ENCODE assay signal across 24 cellular contexts in the genomic region with DNA sequence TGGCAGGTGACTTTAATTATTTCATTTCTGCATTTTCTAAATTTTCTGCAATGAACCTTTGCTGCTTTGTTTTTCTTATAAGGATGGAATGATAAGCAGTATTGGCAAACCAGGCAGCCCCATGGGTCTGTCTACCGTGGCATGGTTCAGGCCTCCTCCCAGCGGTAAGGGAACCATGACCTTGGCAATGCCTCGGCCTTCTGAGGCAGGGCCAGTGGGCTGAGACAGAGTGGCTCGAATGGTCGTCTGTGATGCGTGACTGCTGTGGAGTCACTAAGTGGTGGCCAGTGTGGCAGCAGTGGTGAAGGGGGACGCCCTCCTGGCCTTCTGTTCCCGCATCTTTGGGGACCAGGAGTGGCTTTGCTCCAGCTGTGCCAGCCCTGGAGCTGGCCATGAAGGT.
"Had no signal": no experiment of that assay in that cellular context is flagged by ENCODE, and none has a peak within 500 bp of the region (broad histone marks: within the 10 kb centered on the region; RNA-seq: fewer than 3 reads in every experiment).

No MANE protein-coding gene starts in this region.

- H3K27me3 ChIP-seq: adrenal gland, ascending aorta, breast epithelium, cardiac muscle cell, dorsolateral prefrontal cortex had no signal

- DNase-seq: activated CD4-positive, alpha-beta T cell treated with anti-CD3 and anti-CD28 coated beads for 1 hour; activated CD4-positive, alpha-beta T cell treated with anti-CD3 and anti-CD28 coated beads for 4 hours; activated CD4-positive, alpha-beta T cell treated with anti-CD3 and anti-CD28 coated beads, Interleukin-2, amount 10 ng/mL, durations not matched to agents 7 days and 5 days; activated CD4-positive, alpha-beta T cell treated with anti-CD3 and anti-CD28 coated beads, Interleukin-2, amount 50 U/mL, for 4 hours; activated CD8-positive, alpha-beta memory T cell treated with anti-CD3 and anti-CD28 coated beads for 24 hours; activated CD8-positive, alpha-beta T cell treated with anti-CD3 and anti-CD28 coated beads for 36 hours; activated effector memory CD4-positive, alpha-beta T cell treated with Interleukin-2 at 50 U/mL for 16 hours; activated gamma-delta T cell treated with Interleukin-2 at 50 U/mL for 16 hours; activated naive CD4-positive, alpha-beta T cell treated with anti-CD3 and anti-CD28 coated beads for 36 hours; activated naive CD8-positive, alpha-beta T cell treated with anti-CD3 and anti-CD28 coated beads for 36 hours; activated naive CD8-positive, alpha-beta T cell treated with anti-CD3 and anti-CD28 coated beads, Interleukin-2, amount 50 U/mL, for 24 hours; activated T-cell treated with anti-CD3 and anti-CD28 coated beads, Interleukin-2, amount 50 U/mL, for 4 hours; adrenal gland; amygdala; effector memory CD4-positive, alpha-beta T cell; endodermal cell; foreskin fibroblast; T-helper 2 cell had no signal

- H3K4me3 ChIP-seq: adrenal gland, ascending aorta, breast epithelium, cardiac muscle cell, coronary artery, dorsolateral prefrontal cortex had no signal

- H3K36me3 ChIP-seq: adrenal gland, ascending aorta, breast epithelium, cardiac muscle cell had no signal

- H3K4me1 ChIP-seq: adrenal gland, ascending aorta, breast epithelium had no signal

- H3K27ac ChIP-seq: adrenal gland, ascending aorta, breast epithelium, cardiac muscle cell, coronary artery, dorsolateral prefrontal cortex had no signal

- H3K9me3 ChIP-seq: adrenal gland, ascending aorta, breast epithelium had no signal

- ATAC-seq: activated CD8-positive, alpha-beta T cell treated with anti-CD3 and anti-CD28 coated beads for 36 hours; activated naive CD8-positive, alpha-beta T cell treated with anti-CD3 and anti-CD28 coated beads, Interleukin-2, amount 50 U/mL, for 24 hours; activated T-cell treated with anti-CD3 and anti-CD28 coated beads, Interleukin-2, amount 50 U/mL, for 4 hours; activated T-helper 17 cell treated with anti-CD3 and anti-CD28 coated beads, Interleukin-2, amount 50 U/mL, for 72 hours had no signal
